1 cellular context compared by ENCODE assay signal in the genomic region with DNA sequence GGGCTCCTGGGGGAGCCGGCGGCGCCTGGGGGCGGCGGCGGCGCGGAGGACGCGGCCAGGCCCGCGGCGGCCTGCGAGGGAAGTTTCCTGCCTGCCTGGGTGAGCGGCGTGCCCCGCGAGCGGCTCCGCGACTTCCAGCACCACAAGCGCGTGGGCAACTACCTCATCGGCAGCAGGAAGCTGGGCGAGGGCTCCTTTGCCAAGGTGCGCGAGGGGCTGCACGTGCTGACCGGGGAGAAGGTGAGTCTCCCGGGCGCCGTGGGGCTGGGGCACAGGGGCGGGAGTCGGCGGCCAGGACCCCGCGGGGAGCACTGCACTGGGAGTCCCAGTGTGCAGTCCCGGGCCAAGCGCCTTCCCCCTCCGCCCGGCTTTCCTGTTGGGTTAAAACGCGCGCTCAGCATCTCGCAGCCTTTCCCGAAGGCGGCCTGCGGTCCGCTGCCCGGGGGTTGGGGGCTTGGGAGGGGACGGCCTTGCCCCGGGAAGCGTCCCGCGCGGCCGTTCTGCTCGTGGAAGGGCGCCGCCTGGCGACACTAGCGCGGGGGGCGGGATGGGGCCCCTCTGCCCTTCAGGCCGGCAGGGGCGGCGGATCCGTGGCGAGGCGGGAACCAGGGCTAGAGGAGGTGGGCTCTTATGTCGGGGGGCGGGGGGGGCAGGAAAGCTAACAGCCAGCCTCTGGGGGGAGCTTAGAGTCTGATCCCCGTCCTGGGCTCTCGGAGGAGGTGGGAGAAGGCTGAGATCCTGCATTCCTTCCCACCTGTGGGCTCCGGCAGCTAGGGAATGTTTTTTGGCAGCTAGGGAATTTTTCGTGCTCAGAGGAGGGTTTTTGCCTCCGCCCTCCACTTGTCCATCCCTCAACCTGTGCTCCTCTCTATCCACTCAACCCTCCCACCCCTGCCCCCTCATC.
A peak's percentile ranks its signal among the peaks of the same experiment; 100 is the strongest.
TF ChIP-seq lines count a peak whose summit lies in the region.

No MANE protein-coding gene starts in this region.

TF ChIP-seq in HEK293, 187 proteins besides CTCF, POLR2A, EP300 and RAD21 (continued from another document and continues in another):
- TF ChIP-seq ZNF670 (tag by site-specific recombination; IDR thresholded peaks at IDR 0.05; ENCODE audit: low read depth), result no peak
- no peak for TF ChIP-seq RBAK (tag by site-specific recombination; IDR thresholded peaks at IDR 0.05)
- no peak for TF ChIP-seq ZNF571 (tag by site-specific recombination; IDR thresholded peaks at IDR 0.05)
- TF ChIP-seq, protein P1, sequence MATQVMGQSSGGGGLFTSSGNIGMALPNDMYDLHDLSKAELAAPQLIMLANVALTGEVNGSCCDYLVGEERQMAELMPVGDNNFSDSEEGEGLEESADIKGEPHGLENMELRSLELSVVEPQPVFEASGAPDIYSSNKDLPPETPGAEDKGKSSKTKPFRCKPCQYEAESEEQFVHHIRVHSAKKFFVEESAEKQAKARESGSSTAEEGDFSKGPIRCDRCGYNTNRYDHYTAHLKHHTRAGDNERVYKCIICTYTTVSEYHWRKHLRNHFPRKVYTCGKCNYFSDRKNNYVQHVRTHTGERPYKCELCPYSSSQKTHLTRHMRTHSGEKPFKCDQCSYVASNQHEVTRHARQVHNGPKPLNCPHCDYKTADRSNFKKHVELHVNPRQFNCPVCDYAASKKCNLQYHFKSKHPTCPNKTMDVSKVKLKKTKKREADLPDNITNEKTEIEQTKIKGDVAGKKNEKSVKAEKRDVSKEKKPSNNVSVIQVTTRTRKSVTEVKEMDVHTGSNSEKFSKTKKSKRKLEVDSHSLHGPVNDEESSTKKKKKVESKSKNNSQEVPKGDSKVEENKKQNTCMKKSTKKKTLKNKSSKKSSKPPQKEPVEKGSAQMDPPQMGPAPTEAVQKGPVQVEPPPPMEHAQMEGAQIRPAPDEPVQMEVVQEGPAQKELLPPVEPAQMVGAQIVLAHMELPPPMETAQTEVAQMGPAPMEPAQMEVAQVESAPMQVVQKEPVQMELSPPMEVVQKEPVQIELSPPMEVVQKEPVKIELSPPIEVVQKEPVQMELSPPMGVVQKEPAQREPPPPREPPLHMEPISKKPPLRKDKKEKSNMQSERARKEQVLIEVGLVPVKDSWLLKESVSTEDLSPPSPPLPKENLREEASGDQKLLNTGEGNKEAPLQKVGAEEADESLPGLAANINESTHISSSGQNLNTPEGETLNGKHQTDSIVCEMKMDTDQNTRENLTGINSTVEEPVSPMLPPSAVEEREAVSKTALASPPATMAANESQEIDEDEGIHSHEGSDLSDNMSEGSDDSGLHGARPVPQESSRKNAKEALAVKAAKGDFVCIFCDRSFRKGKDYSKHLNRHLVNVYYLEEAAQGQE (tag by site-specific recombination; IDR thresholded peaks at IDR 0.05), result 0 out of 2 replicates have a peak, but pooled peaks have one; percentile 32
- TF ChIP-seq, protein P2, sequence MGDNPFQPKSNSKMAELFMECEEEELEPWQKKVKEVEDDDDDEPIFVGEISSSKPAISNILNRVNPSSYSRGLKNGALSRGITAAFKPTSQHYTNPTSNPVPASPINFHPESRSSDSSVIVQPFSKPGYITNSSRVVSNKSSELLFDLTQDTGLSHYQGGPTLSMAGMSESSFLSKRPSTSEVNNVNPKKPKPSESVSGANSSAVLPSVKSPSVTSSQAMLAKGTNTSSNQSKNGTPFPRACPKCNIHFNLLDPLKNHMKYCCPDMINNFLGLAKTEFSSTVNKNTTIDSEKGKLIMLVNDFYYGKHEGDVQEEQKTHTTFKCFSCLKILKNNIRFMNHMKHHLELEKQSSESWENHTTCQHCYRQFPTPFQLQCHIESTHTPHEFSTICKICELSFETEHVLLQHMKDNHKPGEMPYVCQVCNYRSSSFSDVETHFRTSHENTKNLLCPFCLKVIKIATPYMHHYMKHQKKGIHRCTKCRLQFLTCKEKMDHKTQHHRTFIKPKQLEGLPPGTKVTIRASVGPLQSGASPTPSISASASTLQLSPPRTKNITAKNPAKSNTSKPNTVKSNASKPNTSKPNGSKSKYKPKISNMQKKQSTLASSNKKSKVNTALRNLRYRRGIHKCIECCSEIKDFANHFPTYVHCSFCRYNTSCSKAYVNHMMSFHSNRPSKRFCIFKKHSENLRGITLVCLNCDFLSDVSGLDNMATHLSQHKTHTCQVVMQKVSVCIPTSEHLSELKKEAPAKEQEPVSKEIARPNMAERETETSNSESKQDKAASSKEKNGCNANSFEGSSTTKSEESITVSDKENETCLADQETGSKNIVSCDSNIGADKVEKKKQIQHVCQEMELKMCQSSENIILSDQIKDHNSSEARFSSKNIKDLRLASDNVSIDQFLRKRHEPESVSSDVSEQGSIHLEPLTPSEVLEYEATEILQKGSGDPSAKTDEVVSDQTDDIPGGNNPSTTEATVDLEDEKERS (tag by site-specific recombination; IDR thresholded peaks at IDR 0.05), result no peak
- TF ChIP-seq, protein P3, sequence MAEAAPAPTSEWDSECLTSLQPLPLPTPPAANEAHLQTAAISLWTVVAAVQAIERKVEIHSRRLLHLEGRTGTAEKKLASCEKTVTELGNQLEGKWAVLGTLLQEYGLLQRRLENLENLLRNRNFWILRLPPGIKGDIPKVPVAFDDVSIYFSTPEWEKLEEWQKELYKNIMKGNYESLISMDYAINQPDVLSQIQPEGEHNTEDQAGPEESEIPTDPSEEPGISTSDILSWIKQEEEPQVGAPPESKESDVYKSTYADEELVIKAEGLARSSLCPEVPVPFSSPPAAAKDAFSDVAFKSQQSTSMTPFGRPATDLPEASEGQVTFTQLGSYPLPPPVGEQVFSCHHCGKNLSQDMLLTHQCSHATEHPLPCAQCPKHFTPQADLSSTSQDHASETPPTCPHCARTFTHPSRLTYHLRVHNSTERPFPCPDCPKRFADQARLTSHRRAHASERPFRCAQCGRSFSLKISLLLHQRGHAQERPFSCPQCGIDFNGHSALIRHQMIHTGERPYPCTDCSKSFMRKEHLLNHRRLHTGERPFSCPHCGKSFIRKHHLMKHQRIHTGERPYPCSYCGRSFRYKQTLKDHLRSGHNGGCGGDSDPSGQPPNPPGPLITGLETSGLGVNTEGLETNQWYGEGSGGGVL (tag by site-specific recombination; IDR thresholded peaks at IDR 0.05), result peak; percentile 50; the same call in 1 of the 2 replicates
- TF ChIP-seq ZNF292 (tag by site-specific recombination; IDR thresholded peaks at IDR 0.05; ENCODE audit: borderline replicate concordance, low read depth), result no peak
- TF ChIP-seq, protein P4, sequence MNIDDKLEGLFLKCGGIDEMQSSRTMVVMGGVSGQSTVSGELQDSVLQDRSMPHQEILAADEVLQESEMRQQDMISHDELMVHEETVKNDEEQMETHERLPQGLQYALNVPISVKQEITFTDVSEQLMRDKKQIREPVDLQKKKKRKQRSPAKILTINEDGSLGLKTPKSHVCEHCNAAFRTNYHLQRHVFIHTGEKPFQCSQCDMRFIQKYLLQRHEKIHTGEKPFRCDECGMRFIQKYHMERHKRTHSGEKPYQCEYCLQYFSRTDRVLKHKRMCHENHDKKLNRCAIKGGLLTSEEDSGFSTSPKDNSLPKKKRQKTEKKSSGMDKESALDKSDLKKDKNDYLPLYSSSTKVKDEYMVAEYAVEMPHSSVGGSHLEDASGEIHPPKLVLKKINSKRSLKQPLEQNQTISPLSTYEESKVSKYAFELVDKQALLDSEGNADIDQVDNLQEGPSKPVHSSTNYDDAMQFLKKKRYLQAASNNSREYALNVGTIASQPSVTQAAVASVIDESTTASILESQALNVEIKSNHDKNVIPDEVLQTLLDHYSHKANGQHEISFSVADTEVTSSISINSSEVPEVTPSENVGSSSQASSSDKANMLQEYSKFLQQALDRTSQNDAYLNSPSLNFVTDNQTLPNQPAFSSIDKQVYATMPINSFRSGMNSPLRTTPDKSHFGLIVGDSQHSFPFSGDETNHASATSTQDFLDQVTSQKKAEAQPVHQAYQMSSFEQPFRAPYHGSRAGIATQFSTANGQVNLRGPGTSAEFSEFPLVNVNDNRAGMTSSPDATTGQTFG (tag by site-specific recombination; IDR thresholded peaks at IDR 0.05; ENCODE audit: borderline replicate concordance), result no peak
- TF ChIP-seq ZNF660 (tag by site-specific recombination; IDR thresholded peaks at IDR 0.05), result peak; percentile 57; the same call in 1 of the 2 replicates
- TF ChIP-seq ZNF184 (tag by site-specific recombination; IDR thresholded peaks at IDR 0.05), result 0 out of 2 replicates have a peak, but pooled peaks have one; percentile 13
- TF ChIP-seq ZNF621 (tag by site-specific recombination; IDR thresholded peaks at IDR 0.05), result no peak
- 0 out of 2 replicates have a peak, but pooled peaks have one; percentile 33 for TF ChIP-seq BCL11A (tag by site-specific recombination; IDR thresholded peaks at IDR 0.05; ENCODE audit: low read depth)
- no peak; the same call in 1 of the 2 replicates for TF ChIP-seq ZNF146 (tag by site-specific recombination; IDR thresholded peaks at IDR 0.05)
- no peak for TF ChIP-seq PRDM1 (tag by site-specific recombination; IDR thresholded peaks at IDR 0.05)
- TF ChIP-seq, protein P5, sequence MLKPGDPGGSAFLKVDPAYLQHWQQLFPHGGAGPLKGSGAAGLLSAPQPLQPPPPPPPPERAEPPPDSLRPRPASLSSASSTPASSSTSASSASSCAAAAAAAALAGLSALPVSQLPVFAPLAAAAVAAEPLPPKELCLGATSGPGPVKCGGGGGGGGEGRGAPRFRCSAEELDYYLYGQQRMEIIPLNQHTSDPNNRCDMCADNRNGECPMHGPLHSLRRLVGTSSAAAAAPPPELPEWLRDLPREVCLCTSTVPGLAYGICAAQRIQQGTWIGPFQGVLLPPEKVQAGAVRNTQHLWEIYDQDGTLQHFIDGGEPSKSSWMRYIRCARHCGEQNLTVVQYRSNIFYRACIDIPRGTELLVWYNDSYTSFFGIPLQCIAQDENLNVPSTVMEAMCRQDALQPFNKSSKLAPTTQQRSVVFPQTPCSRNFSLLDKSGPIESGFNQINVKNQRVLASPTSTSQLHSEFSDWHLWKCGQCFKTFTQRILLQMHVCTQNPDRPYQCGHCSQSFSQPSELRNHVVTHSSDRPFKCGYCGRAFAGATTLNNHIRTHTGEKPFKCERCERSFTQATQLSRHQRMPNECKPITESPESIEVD (tag by site-specific recombination; IDR thresholded peaks at IDR 0.05), result no peak
- peak; percentile 51; the same call in 1 of the 2 replicates for TF ChIP-seq IKZF3 (tag by site-specific recombination; IDR thresholded peaks at IDR 0.05)
- TF ChIP-seq ZXDB (tag by site-specific recombination; IDR thresholded peaks at IDR 0.05), result peak; percentile 74; the same call in 1 of the 2 replicates
- TF ChIP-seq ZBTB1 (tag by site-specific recombination; IDR thresholded peaks at IDR 0.05), result no peak
- no peak for TF ChIP-seq ZNF747 (tag by site-specific recombination; IDR thresholded peaks at IDR 0.05)
- TF ChIP-seq ZNF548 (tag by site-specific recombination; IDR thresholded peaks at IDR 0.05), result no peak
- TF ChIP-seq MYNN (tag by site-specific recombination; IDR thresholded peaks at IDR 0.05; ENCODE audit: borderline replicate concordance), result no peak
- TF ChIP-seq ZNF404 (tag by site-specific recombination; IDR thresholded peaks at IDR 0.05), result no peak
- peak; percentile 88 for TF ChIP-seq ZBTB20 (tag by site-specific recombination; IDR thresholded peaks at IDR 0.05)
- TF ChIP-seq ZNF248 (tag by site-specific recombination; IDR thresholded peaks at IDR 0.05), result no peak
- TF ChIP-seq ZNF10 (tag by site-specific recombination; IDR thresholded peaks at IDR 0.05), result no peak
- 0 out of 2 replicates have a peak, but pooled peaks have one; percentile 74 for TF ChIP-seq ZNF777 (tag by site-specific recombination; IDR thresholded peaks at IDR 0.05; ENCODE audit: borderline replicate concordance)
- TF ChIP-seq ZNF654 (tag by site-specific recombination; IDR thresholded peaks at IDR 0.05; ENCODE audit: low read depth), result no peak
- no peak for TF ChIP-seq TRIM28 (IDR thresholded peaks at IDR 0.05; ENCODE audit: borderline replicate concordance, low read length)
- no peak for TF ChIP-seq ZNF677 (tag by site-specific recombination; IDR thresholded peaks at IDR 0.05)
- peak; percentile 75 for TF ChIP-seq SP7 (tag by site-specific recombination; IDR thresholded peaks at IDR 0.05)
- TF ChIP-seq, protein P6, sequence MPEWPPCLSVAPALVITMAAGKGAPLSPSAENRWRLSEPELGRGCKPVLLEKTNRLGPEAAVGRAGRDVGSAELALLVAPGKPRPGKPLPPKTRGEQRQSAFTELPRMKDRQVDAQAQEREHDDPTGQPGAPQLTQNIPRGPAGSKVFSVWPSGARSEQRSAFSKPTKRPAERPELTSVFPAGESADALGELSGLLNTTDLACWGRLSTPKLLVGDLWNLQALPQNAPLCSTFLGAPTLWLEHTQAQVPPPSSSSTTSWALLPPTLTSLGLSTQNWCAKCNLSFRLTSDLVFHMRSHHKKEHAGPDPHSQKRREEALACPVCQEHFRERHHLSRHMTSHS (tag by site-specific recombination; IDR thresholded peaks at IDR 0.05), result no peak
- TF ChIP-seq ZNF37A (tag by site-specific recombination; IDR thresholded peaks at IDR 0.05), result no peak
- TF ChIP-seq, protein P7, sequence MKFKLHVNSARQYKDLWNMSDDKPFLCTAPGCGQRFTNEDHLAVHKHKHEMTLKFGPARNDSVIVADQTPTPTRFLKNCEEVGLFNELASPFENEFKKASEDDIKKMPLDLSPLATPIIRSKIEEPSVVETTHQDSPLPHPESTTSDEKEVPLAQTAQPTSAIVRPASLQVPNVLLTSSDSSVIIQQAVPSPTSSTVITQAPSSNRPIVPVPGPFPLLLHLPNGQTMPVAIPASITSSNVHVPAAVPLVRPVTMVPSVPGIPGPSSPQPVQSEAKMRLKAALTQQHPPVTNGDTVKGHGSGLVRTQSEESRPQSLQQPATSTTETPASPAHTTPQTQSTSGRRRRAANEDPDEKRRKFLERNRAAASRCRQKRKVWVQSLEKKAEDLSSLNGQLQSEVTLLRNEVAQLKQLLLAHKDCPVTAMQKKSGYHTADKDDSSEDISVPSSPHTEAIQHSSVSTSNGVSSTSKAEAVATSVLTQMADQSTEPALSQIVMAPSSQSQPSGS (tag by site-specific recombination; IDR thresholded peaks at IDR 0.05; ENCODE audit: low read depth), result no peak
- TF ChIP-seq ZNF302 (tag by site-specific recombination; IDR thresholded peaks at IDR 0.05; ENCODE audit: low read depth), result no peak
- no peak for TF ChIP-seq ZNF530 (tag by site-specific recombination; IDR thresholded peaks at IDR 0.05; ENCODE audit: low read depth)
- no peak for TF ChIP-seq ZNF155 (tag by site-specific recombination; IDR thresholded peaks at IDR 0.05)
- no peak for TF ChIP-seq ZNF626 (tag by site-specific recombination; IDR thresholded peaks at IDR 0.05)
- TF ChIP-seq ZNF416 (tag by site-specific recombination; IDR thresholded peaks at IDR 0.05), result no peak
- no peak for TF ChIP-seq ZNF510 (tag by site-specific recombination; IDR thresholded peaks at IDR 0.05; ENCODE audit: insufficient replicate concordance)
- no peak for TF ChIP-seq ZNF169 (tag by site-specific recombination; IDR thresholded peaks at IDR 0.05)
- TF ChIP-seq ZNF555 (tag by site-specific recombination; conservative IDR thresholded peaks at IDR 0.05), result no peak
- peak; percentile 26; the same call in 1 of the 2 replicates for TF ChIP-seq OSR2 (tag by site-specific recombination; IDR thresholded peaks at IDR 0.05)
- no peak for TF ChIP-seq ZNF585B (tag by site-specific recombination; IDR thresholded peaks at IDR 0.05)
- TF ChIP-seq, protein P8, sequence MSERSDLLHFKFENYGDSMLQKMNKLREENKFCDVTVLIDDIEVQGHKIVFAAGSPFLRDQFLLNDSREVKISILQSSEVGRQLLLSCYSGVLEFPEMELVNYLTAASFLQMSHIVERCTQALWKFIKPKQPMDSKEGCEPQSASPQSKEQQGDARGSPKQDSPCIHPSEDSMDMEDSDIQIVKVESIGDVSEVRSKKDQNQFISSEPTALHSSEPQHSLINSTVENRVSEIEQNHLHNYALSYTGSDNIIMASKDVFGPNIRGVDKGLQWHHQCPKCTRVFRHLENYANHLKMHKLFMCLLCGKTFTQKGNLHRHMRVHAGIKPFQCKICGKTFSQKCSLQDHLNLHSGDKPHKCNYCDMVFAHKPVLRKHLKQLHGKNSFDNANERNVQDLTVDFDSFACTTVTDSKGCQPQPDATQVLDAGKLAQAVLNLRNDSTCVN (tag by site-specific recombination; optimal IDR thresholded peaks at IDR 0.05), result peak; percentile 86
- no peak for TF ChIP-seq ZNF19 (tag by site-specific recombination; IDR thresholded peaks at IDR 0.05; ENCODE audit: low read depth)
- peak; percentile 72 for TF ChIP-seq KLF16 (tag by site-specific recombination; IDR thresholded peaks at IDR 0.05)
